ENCODE assay signal across 8 cellular contexts in genomic region chr10:43454025-43454424, GRCh38. TPM values are rescaled to one million over a fixed set of nuclear protein-coding genes. Genes with fewer than 3 reads are reported as not detected.
DNase-seq lines count a peak whose midpoint lies in the region; ATAC-seq and TF ChIP-seq lines count a peak whose summit lies in the region.
"Not testable (repeated sequence)": the region's sequence is repeated elsewhere in the genome, so short reads cannot be mapped to it uniquely, and the experiment has no call there.

No MANE protein-coding gene starts in this region.

- not testable (repeated sequence) for ATAC-seq in CD8-positive, alpha-beta T cell; PC-3; activated naive CD8-positive, alpha-beta T cell treated with anti-CD3 and anti-CD28 coated beads, Interleukin-2, amount 10 ng/mL, durations not matched to agents 7 days and 5 days (ENCODE audit: low read depth); natural killer cell treated with Interleukin-12 subunit alpha and Interleukin-12 subunit beta and Interleukin-15 and Interleukin-18, amount 100 ng/mL, for 72 hours

- intact Hi-C loops in CD8-positive, alpha-beta T cell (cut with DNase I, micrococcal nuclease); PC-3 (cut with micrococcal nuclease); esophagus squamous epithelium (cut with DNase I): not testable (repeated sequence)

- not testable (repeated sequence) for H3K36me3 Mint-ChIP-seq in CD8-positive, alpha-beta T cell; natural killer cell treated with Interleukin-12 subunit alpha and Interleukin-12 subunit beta and Interleukin-15 and Interleukin-18, amount 100 ng/mL, for 72 hours; stimulated activated naive CD8-positive, alpha-beta T cell treated with anti-CD3 and anti-CD28 coated beads, Interleukin-15, Interleukin-2, amounts not matched to agents 100 ng/mL and 50 ng/mL, for 24 hours (ENCODE audit: low read depth)
- peaks cover 17% of the 10 kb centered on the region for H3K36me3 Mint-ChIP-seq in activated CD4-positive, alpha-beta T cell treated with anti-CD3 and anti-CD28 coated beads, Interleukin-2, amount 10 ng/mL, durations not matched to agents 7 days and 5 days (ENCODE audit: low read depth)
- peaks cover 10% of the 10 kb centered on the region for H3K36me3 Mint-ChIP-seq in activated naive CD8-positive, alpha-beta T cell treated with anti-CD3 and anti-CD28 coated beads, Interleukin-2, amount 10 ng/mL, durations not matched to agents 7 days and 5 days

- peaks cover 51% of the 10 kb centered on the region for H3K4me1 ChIP-seq in CD8-positive, alpha-beta T cell (ENCODE audit: insufficient read depth, low read length)
- H3K4me1 ChIP-seq in PC-3 (ENCODE audit: insufficient read depth, low read length) = peaks cover 14% of the 10 kb centered on the region; the same call in 1 of the 2 replicates
- peaks cover 34 to 57% (median 35%) of the 10 kb centered on the region in 3 donors for H3K4me1 ChIP-seq in esophagus squamous epithelium

- H3K4me1 Mint-ChIP-seq in CD8-positive, alpha-beta T cell (ENCODE audit: low read depth) = peaks cover 51% of the 10 kb centered on the region
- H3K4me1 Mint-ChIP-seq in activated CD4-positive, alpha-beta T cell treated with anti-CD3 and anti-CD28 coated beads, Interleukin-2, amount 10 ng/mL, durations not matched to agents 7 days and 5 days = peaks cover 60% of the 10 kb centered on the region
- peaks cover 40% of the 10 kb centered on the region for H3K4me1 Mint-ChIP-seq in activated naive CD8-positive, alpha-beta T cell treated with anti-CD3 and anti-CD28 coated beads, Interleukin-2, amount 10 ng/mL, durations not matched to agents 7 days and 5 days
- peaks cover 28 to 42% of the 10 kb centered on the region in 2 donors for H3K4me1 Mint-ChIP-seq in natural killer cell treated with Interleukin-12 subunit alpha and Interleukin-12 subunit beta and Interleukin-15 and Interleukin-18, amount 100 ng/mL, for 72 hours (ENCODE audit: low read depth in 2 of 2)
- H3K4me1 Mint-ChIP-seq in stimulated activated naive CD8-positive, alpha-beta T cell treated with anti-CD3 and anti-CD28 coated beads, Interleukin-15, Interleukin-2, amounts not matched to agents 100 ng/mL and 50 ng/mL, for 24 hours (ENCODE audit: low read depth) = peaks cover 49% of the 10 kb centered on the region

- not testable (repeated sequence) for TF ChIP-seq CTCF in CD8-positive, alpha-beta T cell (IDR thresholded peaks at IDR 0.05); PC-3 (conservative IDR thresholded peaks at IDR 0.05; ENCODE audit: low read depth, low read length); esophagus squamous epithelium (IDR thresholded peaks at IDR 0.05)

- H3K27me3 Mint-ChIP-seq in CD8-positive, alpha-beta T cell (ENCODE audit: low read depth); activated CD4-positive, alpha-beta T cell treated with anti-CD3 and anti-CD28 coated beads, Interleukin-2, amount 10 ng/mL, durations not matched to agents 7 days and 5 days; activated naive CD8-positive, alpha-beta T cell treated with anti-CD3 and anti-CD28 coated beads, Interleukin-2, amount 10 ng/mL, durations not matched to agents 7 days and 5 days; natural killer cell treated with Interleukin-12 subunit alpha and Interleukin-12 subunit beta and Interleukin-15 and Interleukin-18, amount 100 ng/mL, for 72 hours; stimulated activated naive CD8-positive, alpha-beta T cell treated with anti-CD3 and anti-CD28 coated beads, Interleukin-15, Interleukin-2, amounts not matched to agents 100 ng/mL and 50 ng/mL, for 24 hours: not testable (repeated sequence)

- peak overlapping the region; percentile 91 for H3K4me2 ChIP-seq in PC-3 (ENCODE audit: low read length)

- CTCF ChIA-PET in CD8-positive, alpha-beta T cell (lab: Charles Lee) = interaction anchor here (0.9 to 1.3 kb wide), 2 partner anchors 17 to 106 kb away, joined by 3 to 6 read pairs; partner anchors contain the start of gene ZNF487
- CTCF ChIA-PET in PC-3 (lab: Charles Lee) = not testable (repeated sequence)
- CTCF ChIA-PET in activated CD4-positive, alpha-beta T cell treated with anti-CD3 and anti-CD28 coated beads, Interleukin-2, amount 10 ng/mL, durations not matched to agents 7 days and 5 days (lab: Charles Lee) = interaction anchor here (0.7 to 1.0 kb wide), 2 partner anchors 14 to 88 kb away, joined by 3 read pairs; no protein-coding TSS in a partner anchor

- not testable (repeated sequence) for H3K9me3 Mint-ChIP-seq in CD8-positive, alpha-beta T cell; activated CD4-positive, alpha-beta T cell treated with anti-CD3 and anti-CD28 coated beads, Interleukin-2, amount 10 ng/mL, durations not matched to agents 7 days and 5 days; activated naive CD8-positive, alpha-beta T cell treated with anti-CD3 and anti-CD28 coated beads, Interleukin-2, amount 10 ng/mL, durations not matched to agents 7 days and 5 days; natural killer cell treated with Interleukin-12 subunit alpha and Interleukin-12 subunit beta and Interleukin-15 and Interleukin-18, amount 100 ng/mL, for 72 hours; stimulated activated naive CD8-positive, alpha-beta T cell treated with anti-CD3 and anti-CD28 coated beads, Interleukin-15, Interleukin-2, amounts not matched to agents 100 ng/mL and 50 ng/mL, for 24 hours

- not testable (repeated sequence) for H3K36me3 ChIP-seq in CD8-positive, alpha-beta T cell (ENCODE audit: insufficient read depth, low read length); KOPT-K1 (ENCODE audit: insufficient read depth, low read length); PC-3 (ENCODE audit: low read depth, low read length); esophagus squamous epithelium

- WGBS in esophagus squamous epithelium, 2 donors = 65 to 68% methylated on average over 8 to 9 of the region's 9 CpGs

- POLR2A ChIA-PET in CD8-positive, alpha-beta T cell (lab: Charles Lee); activated CD4-positive, alpha-beta T cell treated with anti-CD3 and anti-CD28 coated beads, Interleukin-2, amount 10 ng/mL, durations not matched to agents 7 days and 5 days (lab: Charles Lee): not testable (repeated sequence)
- POLR2A ChIA-PET in PC-3 (lab: Charles Lee; ENCODE audit: unreplicated experiment) = interaction anchor here (0.6 to 0.9 kb wide), 3 partner anchors 47 to 63 kb away, joined by 3 to 4 read pairs (median 4); no protein-coding TSS in a partner anchor
- POLR2A ChIA-PET in activated naive CD8-positive, alpha-beta T cell treated with anti-CD3 and anti-CD28 coated beads, Interleukin-2, amount 10 ng/mL, durations not matched to agents 7 days and 5 days (lab: Charles Lee) = interaction anchor here (0.9 to 1.3 kb wide), 3 partner anchors 11 to 92 kb away, joined by 3 to 7 read pairs (median 5); no protein-coding TSS in a partner anchor

- not testable (repeated sequence) for H3K79me2 ChIP-seq in PC-3 (ENCODE audit: low read length)

- H3K9me3 ChIP-seq in CD8-positive, alpha-beta T cell (ENCODE audit: low read length); KOPT-K1 (ENCODE audit: insufficient read depth, low read length, poor library complexity, severe bottlenecking); PC-3 (ENCODE audit: low read length); esophagus squamous epithelium: not testable (repeated sequence)

- not testable (repeated sequence) for H3K9ac ChIP-seq in PC-3 (ENCODE audit: low read length)

- not testable (repeated sequence) for BruUV-seq in PC-3 (replicated peaks; lab: Mats Ljungman, UMichigan)

- not testable (repeated sequence) for H4K20me1 ChIP-seq in PC-3 (ENCODE audit: low read length)

- not testable (repeated sequence) for H2AFZ ChIP-seq in PC-3 (ENCODE audit: low read length)

- not testable (repeated sequence) for DNase-seq in CD8-positive, alpha-beta T cell; PC-3; activated CD4-positive, alpha-beta T cell treated with anti-CD3 and anti-CD28 coated beads, Interleukin-2, amount 10 ng/mL, durations not matched to agents 7 days and 5 days; activated naive CD8-positive, alpha-beta T cell treated with anti-CD3 and anti-CD28 coated beads, Interleukin-2, amount 10 ng/mL, durations not matched to agents 7 days and 5 days; esophagus squamous epithelium (lab: John Stamatoyannopoulos, UW); natural killer cell treated with Interleukin-12 subunit alpha and Interleukin-12 subunit beta and Interleukin-15 and Interleukin-18, amount 100 ng/mL, for 72 hours (ENCODE audit: low spot score)

- H3K9me2 ChIP-seq in PC-3 (replicated peaks; ENCODE audit: low read length) = not testable (repeated sequence)

- not testable (repeated sequence) for H3K27me3 ChIP-seq in CD8-positive, alpha-beta T cell (ENCODE audit: insufficient read depth, low read length); PC-3 (ENCODE audit: low read length); esophagus squamous epithelium

- H3K27ac ChIP-seq in CD8-positive, alpha-beta T cell (ENCODE audit: low read depth, low read length) = peak overlapping the region; percentile 95
- H3K27ac ChIP-seq in KOPT-K1 (ENCODE audit: low read depth, low read length, poor library complexity, severe bottlenecking) (peak overlapping the region; percentile 96), esophagus squamous epithelium (peak overlapping the region; percentile 49 to 92 (median 92))
- H3K27ac ChIP-seq in PC-3 (ENCODE audit: low read length) = not testable (repeated sequence)

- H3F3A ChIP-seq in PC-3 (ENCODE audit: low read length, unreplicated experiment) = not testable (repeated sequence)

- TF ChIP-seq POLR2A in esophagus squamous epithelium (IDR thresholded peaks at IDR 0.05) = not testable (repeated sequence)

- H3K4me3 ChIP-seq in CD8-positive, alpha-beta T cell (ENCODE audit: low read depth, low read length); esophagus squamous epithelium: not testable (repeated sequence)
- H3K4me3 ChIP-seq in PC-3 (ENCODE audit: low read length) = peak overlapping the region; percentile 57

- H3K4me3 Mint-ChIP-seq in CD8-positive, alpha-beta T cell = peak overlapping the region; percentile 93
- H3K4me3 Mint-ChIP-seq in activated CD4-positive, alpha-beta T cell treated with anti-CD3 and anti-CD28 coated beads, Interleukin-2, amount 10 ng/mL, durations not matched to agents 7 days and 5 days = peak overlapping the region; percentile 86
- peak overlapping the region; percentile 95 for H3K4me3 Mint-ChIP-seq in activated naive CD8-positive, alpha-beta T cell treated with anti-CD3 and anti-CD28 coated beads, Interleukin-2, amount 10 ng/mL, durations not matched to agents 7 days and 5 days
- peak overlapping the region; percentile 100 for H3K4me3 Mint-ChIP-seq in natural killer cell treated with Interleukin-12 subunit alpha and Interleukin-12 subunit beta and Interleukin-15 and Interleukin-18, amount 100 ng/mL, for 72 hours
- peak overlapping the region; percentile 97 for H3K4me3 Mint-ChIP-seq in stimulated activated naive CD8-positive, alpha-beta T cell treated with anti-CD3 and anti-CD28 coated beads, Interleukin-15, Interleukin-2, amounts not matched to agents 100 ng/mL and 50 ng/mL, for 24 hours

- peak overlapping the region; percentile 99 for H3K27ac Mint-ChIP-seq in CD8-positive, alpha-beta T cell
- peak overlapping the region; percentile 99 for H3K27ac Mint-ChIP-seq in activated CD4-positive, alpha-beta T cell treated with anti-CD3 and anti-CD28 coated beads, Interleukin-2, amount 10 ng/mL, durations not matched to agents 7 days and 5 days
- peak overlapping the region; percentile 99 for H3K27ac Mint-ChIP-seq in activated naive CD8-positive, alpha-beta T cell treated with anti-CD3 and anti-CD28 coated beads, Interleukin-2, amount 10 ng/mL, durations not matched to agents 7 days and 5 days
- H3K27ac Mint-ChIP-seq in natural killer cell treated with Interleukin-12 subunit alpha and Interleukin-12 subunit beta and Interleukin-15 and Interleukin-18, amount 100 ng/mL, for 72 hours = peak overlapping the region; percentile 100
- peak overlapping the region; percentile 99 for H3K27ac Mint-ChIP-seq in stimulated activated naive CD8-positive, alpha-beta T cell treated with anti-CD3 and anti-CD28 coated beads, Interleukin-15, Interleukin-2, amounts not matched to agents 100 ng/mL and 50 ng/mL, for 24 hours

RNA-seq across cellular contexts. Expression of gene ZNF487, which starts 17.1 kb away (rescaled TPM):
- total RNA-seq in CD8-positive, alpha-beta T cell = 1 to 10 TPM; 7.3 to 8.9 TPM
- total RNA-seq in PC-3 (2014; rRNA removed) = 7.0 and 9.4 TPM in 2 replicates
- total RNA-seq in activated CD4-positive, alpha-beta T cell treated with anti-CD3 and anti-CD28 coated beads, Interleukin-2, amount 10 ng/mL, durations not matched to agents 7 days and 5 days = 1 to 10 TPM; 3.8 to 5.6 TPM
- total RNA-seq in activated naive CD8-positive, alpha-beta T cell treated with anti-CD3 and anti-CD28 coated beads, Interleukin-2, amount 10 ng/mL, durations not matched to agents 7 days and 5 days = 1 to 10 TPM; 3.3 to 3.4 TPM
- total RNA-seq in esophagus squamous epithelium = 1 to 10 TPM; 1.7 to 4.6 (median 4.2) TPM
- total RNA-seq in natural killer cell treated with Interleukin-12 subunit alpha and Interleukin-12 subunit beta and Interleukin-15 and Interleukin-18, amount 100 ng/mL, for 72 hours = 1 to 10 TPM; 3.5 to 5.7 TPM

RNA-seq across cellular contexts. Expression of gene HNRNPF, which starts 45.0 kb away (rescaled TPM):
- 10 to 100 TPM; 83.4 to 86.9 TPM for total RNA-seq in CD8-positive, alpha-beta T cell
- total RNA-seq in PC-3 (2014; rRNA removed) (417 and 421 TPM in 2 replicates), esophagus squamous epithelium (100 to 1,000 TPM; 154 to 229 (median 189) TPM)
- total RNA-seq in activated CD4-positive, alpha-beta T cell treated with anti-CD3 and anti-CD28 coated beads, Interleukin-2, amount 10 ng/mL, durations not matched to agents 7 days and 5 days = 100 to 1,000 TPM; 464 to 481 TPM
- 100 to 1,000 TPM; 347 to 351 TPM for total RNA-seq in activated naive CD8-positive, alpha-beta T cell treated with anti-CD3 and anti-CD28 coated beads, Interleukin-2, amount 10 ng/mL, durations not matched to agents 7 days and 5 days
- total RNA-seq in natural killer cell treated with Interleukin-12 subunit alpha and Interleukin-12 subunit beta and Interleukin-15 and Interleukin-18, amount 100 ng/mL, for 72 hours = 100 to 1,000 TPM; 340 to 514 TPM
